In the genomic region with DNA sequence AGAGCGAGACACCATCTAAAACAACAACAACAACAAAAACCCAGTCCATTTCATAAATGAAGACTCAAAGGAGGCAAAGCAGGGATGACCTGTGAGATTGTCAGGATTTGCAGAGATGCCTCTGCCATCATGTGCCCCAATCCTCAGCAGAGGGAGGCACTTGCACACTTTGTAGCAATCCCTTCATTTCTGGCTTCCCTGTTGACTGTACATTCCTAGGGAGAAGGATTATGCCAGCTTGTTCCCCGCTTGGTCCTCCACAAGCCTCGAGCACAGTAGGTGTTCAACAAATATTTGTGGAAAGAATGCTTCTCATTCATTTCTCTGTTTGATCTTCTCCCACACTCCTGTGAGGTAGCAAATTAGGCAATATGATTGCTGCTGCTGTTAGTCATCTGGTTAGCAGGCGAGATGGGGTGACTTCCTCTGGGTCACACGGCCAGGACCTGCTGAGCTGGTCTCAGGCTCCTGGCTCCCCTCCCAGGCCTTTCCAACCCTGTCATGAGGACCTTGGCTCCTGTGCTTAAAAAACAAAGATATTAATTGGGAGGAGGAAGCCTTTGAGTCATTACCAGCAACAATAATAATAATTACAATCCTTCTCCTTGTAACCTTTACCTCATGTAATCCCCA, we compare ENCODE assay signal across 8 cellular contexts. TPM values are rescaled to one million over a fixed set of nuclear protein-coding genes. Genes with fewer than 3 reads are reported as not detected.
DNase-seq lines count a peak whose midpoint lies in the region; ATAC-seq and TF ChIP-seq lines count a peak whose summit lies in the region.

No MANE protein-coding gene starts in this region.

- H3K27ac ChIP-seq in BLaER1 (no peak overlapping the region), liver (ENCODE audit: low read depth in 1 of 2, low read length in 2 of 2) (peak overlapping the region; percentile 33 to 69)

- H3K27me3 ChIP-seq in BLaER1 (no peaks in the 10 kb centered on the region), liver (ENCODE audit: control insufficient read depth in 4 of 4, insufficient read depth in 4 of 4, low read length in 3 of 4) (peaks cover 0 to 2% (median 0%) of the 10 kb centered on the region in 4 donors)

- no peaks in the 10 kb centered on the region for H3K36me3 ChIP-seq in BLaER1
- no peaks in the 10 kb centered on the region for H3K36me3 ChIP-seq in liver (ENCODE audit: control insufficient read depth in 4 of 4, insufficient read depth in 3 of 4, low read depth in 1 of 4, low read length in 3 of 4)

- peak; percentile 59 for TF ChIP-seq RAD21 in Ishikawa (IDR thresholded peaks at IDR 0.05; ENCODE audit: low read depth)
- no peak for TF ChIP-seq RAD21 in liver (IDR thresholded peaks at IDR 0.05)

- ATAC-seq in GM19463 (IDR thresholded peaks at IDR 0.05; ENCODE audit: unreplicated experiment): no peak
- no peak for ATAC-seq in HG03196 (IDR thresholded peaks at IDR 0.05; ENCODE audit: unreplicated experiment)
- no peak for ATAC-seq in HG02973 (IDR thresholded peaks at IDR 0.05; ENCODE audit: unreplicated experiment)

- DNase-seq in astrocyte of the hippocampus (ENCODE audit: low read depth, low spot score) (peak; percentile 95), iPS-NIHi7 (ENCODE audit: extremely low spot score) (no peak)

- no peak for TF ChIP-seq CTCF in liver (IDR thresholded peaks at IDR 0.05; ENCODE audit: low read depth, low read length, missing input control)

- H3K9ac ChIP-seq in BLaER1: no peak overlapping the region
- no peak overlapping the region for H3K9ac ChIP-seq in liver (ENCODE audit: low read depth in 1 of 2, low read length in 2 of 2)

- H3K9me3 ChIP-seq in BLaER1: no peaks in the 10 kb centered on the region
- H3K9me3 ChIP-seq in liver (ENCODE audit: control insufficient read depth in 4 of 4, low read length in 3 of 4): no peaks in the 10 kb centered on the region

- peaks cover 34% of the 10 kb centered on the region for H3K4me1 ChIP-seq in BLaER1
- H3K4me1 ChIP-seq in liver (ENCODE audit: control insufficient read depth in 4 of 4, insufficient read depth in 4 of 4, low read length in 3 of 4): no peaks in the 10 kb centered on the region

- peak overlapping the region; percentile 53 for H3K4me2 ChIP-seq in BLaER1

- no peak overlapping the region for H3K4me3 ChIP-seq in BLaER1
- H3K4me3 ChIP-seq in liver (ENCODE audit: low read depth in 1 of 3, low read length in 3 of 3): no peak overlapping the region

- H4K20me1 ChIP-seq in BLaER1: no peaks in the 10 kb centered on the region

- peak; percentile 100 for TF ChIP-seq EP300 in Ishikawa (IDR thresholded peaks at IDR 0.05; ENCODE audit: borderline replicate concordance)

- 48% methylated on average over 5 of the region's 5 CpGs for WGBS in liver

TF ChIP-seq in Ishikawa, 13 proteins besides CTCF, POLR2A, EP300 and RAD21 (continues in another document):
- TF ChIP-seq, protein P1, sequence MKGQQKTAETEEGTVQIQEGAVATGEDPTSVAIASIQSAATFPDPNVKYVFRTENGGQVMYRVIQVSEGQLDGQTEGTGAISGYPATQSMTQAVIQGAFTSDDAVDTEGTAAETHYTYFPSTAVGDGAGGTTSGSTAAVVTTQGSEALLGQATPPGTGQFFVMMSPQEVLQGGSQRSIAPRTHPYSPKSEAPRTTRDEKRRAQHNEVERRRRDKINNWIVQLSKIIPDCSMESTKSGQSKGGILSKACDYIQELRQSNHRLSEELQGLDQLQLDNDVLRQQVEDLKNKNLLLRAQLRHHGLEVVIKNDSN (IDR thresholded peaks at IDR 0.05): peak; percentile 80
- TF ChIP-seq ZBTB7A (IDR thresholded peaks at IDR 0.05; ENCODE audit: low read depth): no peak
- peak; percentile 99 for TF ChIP-seq TCF12 (IDR thresholded peaks at IDR 0.05; ENCODE audit: low read depth)
- TF ChIP-seq NFIC (IDR thresholded peaks at IDR 0.05): peak; percentile 98
- TF ChIP-seq EGR1 (IDR thresholded peaks at IDR 0.05): peak; percentile 69
- no peak for TF ChIP-seq TAF1 (IDR thresholded peaks at IDR 0.05; ENCODE audit: low read depth)
- no peak for TF ChIP-seq YY1 (IDR thresholded peaks at IDR 0.05; ENCODE audit: low read depth)
- TF ChIP-seq REST (IDR thresholded peaks at IDR 0.05; ENCODE audit: low read depth): no peak
- TF ChIP-seq FOXM1 (IDR thresholded peaks at IDR 0.05; ENCODE audit: borderline replicate concordance, low read depth): peak; percentile 99
- TF ChIP-seq CREB1 (IDR thresholded peaks at IDR 0.05; ENCODE audit: low read depth): peak; percentile 52; the same call in 1 of the 2 replicates
- TF ChIP-seq, protein P2, sequence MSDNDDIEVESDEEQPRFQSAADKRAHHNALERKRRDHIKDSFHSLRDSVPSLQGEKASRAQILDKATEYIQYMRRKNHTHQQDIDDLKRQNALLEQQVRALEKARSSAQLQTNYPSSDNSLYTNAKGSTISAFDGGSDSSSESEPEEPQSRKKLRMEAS (IDR thresholded peaks at IDR 0.05): peak; percentile 86

TF ChIP-seq in liver, 16 proteins besides CTCF, POLR2A, EP300 and RAD21:
- no peak for TF ChIP-seq TAF1 (conservative IDR thresholded peaks at IDR 0.05)
- TF ChIP-seq REST (IDR thresholded peaks at IDR 0.05): no peak
- TF ChIP-seq, protein P3, sequence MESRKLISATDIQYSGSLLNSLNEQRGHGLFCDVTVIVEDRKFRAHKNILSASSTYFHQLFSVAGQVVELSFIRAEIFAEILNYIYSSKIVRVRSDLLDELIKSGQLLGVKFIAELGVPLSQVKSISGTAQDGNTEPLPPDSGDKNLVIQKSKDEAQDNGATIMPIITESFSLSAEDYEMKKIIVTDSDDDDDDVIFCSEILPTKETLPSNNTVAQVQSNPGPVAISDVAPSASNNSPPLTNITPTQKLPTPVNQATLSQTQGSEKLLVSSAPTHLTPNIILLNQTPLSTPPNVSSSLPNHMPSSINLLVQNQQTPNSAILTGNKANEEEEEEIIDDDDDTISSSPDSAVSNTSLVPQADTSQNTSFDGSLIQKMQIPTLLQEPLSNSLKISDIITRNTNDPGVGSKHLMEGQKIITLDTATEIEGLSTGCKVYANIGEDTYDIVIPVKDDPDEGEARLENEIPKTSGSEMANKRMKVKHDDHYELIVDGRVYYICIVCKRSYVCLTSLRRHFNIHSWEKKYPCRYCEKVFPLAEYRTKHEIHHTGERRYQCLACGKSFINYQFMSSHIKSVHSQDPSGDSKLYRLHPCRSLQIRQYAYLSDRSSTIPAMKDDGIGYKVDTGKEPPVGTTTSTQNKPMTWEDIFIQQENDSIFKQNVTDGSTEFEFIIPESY (IDR thresholded peaks at IDR 0.05): no peak
- no peak for TF ChIP-seq GABPA (IDR thresholded peaks at IDR 0.05 in 1 of 2, conservative IDR thresholded peaks at IDR 0.05 in 1 of 2)
- no peak for TF ChIP-seq HNF4G (IDR thresholded peaks at IDR 0.05)
- no peak for TF ChIP-seq FOXA1 (IDR thresholded peaks at IDR 0.05)
- no peak for TF ChIP-seq FOXA2 (IDR thresholded peaks at IDR 0.05)
- TF ChIP-seq NR2F2 (IDR thresholded peaks at IDR 0.05): peak; percentile 23
- TF ChIP-seq YY1 (IDR thresholded peaks at IDR 0.05): no peak
- TF ChIP-seq, protein P2 (IDR thresholded peaks at IDR 0.05): no peak
- TF ChIP-seq EGR1 (IDR thresholded peaks at IDR 0.05; ENCODE audit: low read depth in 2 of 2): no peak
- peak in 1 of 2 donors; percentile 33 for TF ChIP-seq RXRA (IDR thresholded peaks at IDR 0.05)
- TF ChIP-seq JUND (IDR thresholded peaks at IDR 0.05): no peak
- TF ChIP-seq, protein P4, sequence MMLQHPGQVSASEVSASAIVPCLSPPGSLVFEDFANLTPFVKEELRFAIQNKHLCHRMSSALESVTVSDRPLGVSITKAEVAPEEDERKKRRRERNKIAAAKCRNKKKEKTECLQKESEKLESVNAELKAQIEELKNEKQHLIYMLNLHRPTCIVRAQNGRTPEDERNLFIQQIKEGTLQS (IDR thresholded peaks at IDR 0.05): no peak
- no peak for TF ChIP-seq HNF4A (conservative IDR thresholded peaks at IDR 0.05)
- TF ChIP-seq SP1 (IDR thresholded peaks at IDR 0.05): peak; percentile 26

RNA-seq across cellular contexts. Expression of gene LIF, which starts 34.1 kb away (rescaled TPM):
- under 1 TPM; 0.08 to 0.09 TPM for total RNA-seq in liver
- polyA plus RNA-seq in liver: under 1 TPM in 1 of 2 donors, not detected in 1; 0.10 TPM

RNA-seq across cellular contexts. Expression of gene OSM, which starts 54.2 kb away (rescaled TPM):
- under 1 TPM; 0.25 to 0.84 TPM for total RNA-seq in liver
- under 1 TPM in 1 of 2 donors, not detected in 1; 0.09 TPM for polyA plus RNA-seq in liver
